In the genomic region with DNA sequence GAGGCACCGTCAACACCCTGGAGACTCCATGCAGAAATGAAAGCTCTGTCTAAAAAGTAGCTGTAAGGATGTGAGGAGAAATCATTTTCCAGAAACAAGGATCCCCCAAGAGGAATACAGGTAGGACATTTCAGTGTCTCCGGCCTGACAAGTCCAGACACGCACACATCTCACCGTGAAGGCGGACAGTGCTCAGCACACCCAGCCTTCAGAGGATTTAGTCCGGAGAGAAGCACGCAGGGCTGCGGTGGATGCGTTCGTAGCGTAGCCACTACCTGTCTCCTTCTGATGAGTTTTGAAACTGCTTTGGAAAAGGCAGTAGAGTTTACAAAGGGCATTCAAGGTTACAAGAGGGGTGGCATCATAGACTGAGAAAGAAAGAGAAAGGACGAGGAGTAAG, we compare ENCODE assay signal across 13 cellular contexts.
DNase-seq lines count a peak whose midpoint lies in the region; ATAC-seq, FAIRE-seq and TF ChIP-seq lines count a peak whose summit lies in the region.
"Had no signal": no experiment of that assay in that cellular context is flagged by ENCODE, and none has a peak within 500 bp of the region (broad histone marks: within the 10 kb centered on the region; RNA-seq: fewer than 3 reads in every experiment).

No MANE protein-coding gene starts in this region.

- H3K4me3 ChIP-seq in astrocyte (ENCODE audit: insufficient read depth, low read depth, low read length) (no peak overlapping the region), tibial nerve (peak overlapping the region in 2 of 4 donors; percentile 10 to 29)

- no peak overlapping the region for H3K9ac ChIP-seq in astrocyte (ENCODE audit: low read length)

- no peaks in the 10 kb centered on the region for H4K20me1 ChIP-seq in astrocyte (ENCODE audit: insufficient read depth, low read length)

- ATAC-seq in GM18505 (IDR thresholded peaks at IDR 0.05; ENCODE audit: unreplicated experiment), result no peak
- ATAC-seq: PC-3 had no signal

- no peaks in the 10 kb centered on the region for H3K9me3 ChIP-seq in astrocyte (ENCODE audit: insufficient read depth, low read depth, low read length)
- H3K9me3 ChIP-seq in tibial nerve, result no peaks in the 10 kb centered on the region

- H3K4me2 ChIP-seq in astrocyte (ENCODE audit: low read length), result no peak overlapping the region

- peak overlapping the region; percentile 83 for H3K27ac Mint-ChIP-seq in astrocyte (ENCODE audit: unreplicated experiment)
- peak overlapping the region; percentile 89 for H3K27ac Mint-ChIP-seq in mesothelial cell of epicardium
- H3K27ac Mint-ChIP-seq: activated naive CD4-positive, alpha-beta T cell treated with anti-CD3 and anti-CD28 coated beads for 36 hours had no signal

- no peak overlapping the region for H3K4me3 Mint-ChIP-seq in astrocyte (ENCODE audit: unreplicated experiment)
- peak overlapping the region; percentile 60 for H3K4me3 Mint-ChIP-seq in mesothelial cell of epicardium
- H3K4me3 Mint-ChIP-seq: activated naive CD4-positive, alpha-beta T cell treated with anti-CD3 and anti-CD28 coated beads for 36 hours had no signal

- DNase-seq in DMS79 treated with DMSO at 0.1 percent for 48 hours (lab: John Stamatoyannopoulos, UW) (peak; percentile 4), DMS79 (lab: John Stamatoyannopoulos, UW) (no peak), astrocyte (ENCODE audit: low read depth) (no peak), mesothelial cell of epicardium (ENCODE audit: low spot score in 2 of 2, unreplicated experiment in 2 of 2) (no peak), tibial nerve (ENCODE audit: low spot score in 2 of 2) (no peak), cerebellar cortex (ENCODE audit: low spot score) (no peak), COLO829 (ENCODE audit: low spot score) (no peak)
- DNase-seq: activated naive CD4-positive, alpha-beta T cell treated with anti-CD3 and anti-CD28 coated beads for 36 hours; COR-L47; Karpas-422; NCI-H2171 treated with DMSO at 0.1 percent for 48 hours; PC-3 had no signal

- no peaks in the 10 kb centered on the region for H3K9me3 Mint-ChIP-seq in astrocyte (ENCODE audit: unreplicated experiment)
- no peaks in the 10 kb centered on the region for H3K9me3 Mint-ChIP-seq in mesothelial cell of epicardium
- H3K9me3 Mint-ChIP-seq: activated naive CD4-positive, alpha-beta T cell treated with anti-CD3 and anti-CD28 coated beads for 36 hours had no signal

- no peak for TF ChIP-seq CTCF in astrocyte (IDR thresholded peaks at IDR 0.05; ENCODE audit: insufficient read depth, low read depth, low read length)
- no peak for TF ChIP-seq CTCF in mesothelial cell of epicardium (IDR thresholded peaks at IDR 0.05; ENCODE audit: unreplicated experiment)
- no peak for TF ChIP-seq CTCF in tibial nerve (IDR thresholded peaks at IDR 0.05)

- H3K27ac ChIP-seq in astrocyte (ENCODE audit: low read depth, low read length) (no peak overlapping the region), tibial nerve (peak overlapping the region in 3 of 4 donors; percentile 38 to 59 (median 52))

- no peak for FAIRE-seq in astrocyte (lab: Jason Lieb, UNC)

- no peaks in the 10 kb centered on the region for H3K79me2 ChIP-seq in astrocyte (ENCODE audit: insufficient read depth, low read length)

- TF ChIP-seq POLR2A in tibial nerve (IDR thresholded peaks at IDR 0.05), result no peak
- no peak for TF ChIP-seq POLR2A in GM18505 (IDR thresholded peaks at IDR 0.05; ENCODE audit: borderline replicate concordance, extremely low read depth, insufficient read depth, insufficient read length)

- H3K27me3 Mint-ChIP-seq in astrocyte (ENCODE audit: low read depth, unreplicated experiment), result no peaks in the 10 kb centered on the region
- H3K27me3 Mint-ChIP-seq in mesothelial cell of epicardium (ENCODE audit: low read depth), result no peaks in the 10 kb centered on the region

- no peak for TF ChIP-seq EP300 in tibial nerve (IDR thresholded peaks at IDR 0.05)

- H2AFZ ChIP-seq in astrocyte (ENCODE audit: low read depth, low read length), result no peak overlapping the region

- WGBS in tibial nerve, 2 donors, result 53 to 58% methylated on average over 12 of the region's 12 CpGs

- no peaks in the 10 kb centered on the region for H3K36me3 Mint-ChIP-seq in astrocyte (ENCODE audit: low read depth, unreplicated experiment)
- no peaks in the 10 kb centered on the region for H3K36me3 Mint-ChIP-seq in mesothelial cell of epicardium

- H3K4me1 Mint-ChIP-seq in astrocyte (ENCODE audit: low read depth, unreplicated experiment), result peaks cover 4% of the 10 kb centered on the region
- H3K4me1 Mint-ChIP-seq in mesothelial cell of epicardium, result peaks cover 19% of the 10 kb centered on the region

- H3K27me3 ChIP-seq in astrocyte (ENCODE audit: insufficient read depth, low read length) (peaks cover 6% of the 10 kb centered on the region), tibial nerve (no peaks in the 10 kb centered on the region)

- H3K36me3 ChIP-seq in astrocyte (ENCODE audit: insufficient read depth, low read length) (no peaks in the 10 kb centered on the region), tibial nerve (no peaks in the 10 kb centered on the region)

- H3K4me1 ChIP-seq in astrocyte (ENCODE audit: insufficient read depth, low read length), result no peaks in the 10 kb centered on the region
- H3K4me1 ChIP-seq in tibial nerve, result peaks cover 0 to 10% (median 0%) of the 10 kb centered on the region in 4 donors
